In genomic region chr9:37921168-37921510, GRCh38 we compare ENCODE assay signal across 20 cellular contexts.
"Had no signal": no experiment of that assay in that cellular context is flagged by ENCODE, and none has a peak within 500 bp of the region (broad histone marks: within the 10 kb centered on the region; RNA-seq: fewer than 3 reads in every experiment).

No MANE protein-coding gene starts in this region.

- H3K4me3 Mint-ChIP-seq: activated CD4-positive, alpha-beta T cell treated with anti-CD3 and anti-CD28 coated beads for 36 hours; activated CD8-positive, alpha-beta T cell treated with anti-CD3 and anti-CD28 coated beads for 36 hours; activated naive CD4-positive, alpha-beta T cell treated with anti-CD3 and anti-CD28 coated beads for 36 hours; activated T-cell treated with anti-CD3 and anti-CD28 coated beads, Interleukin-2, amount 50 U/mL, for 72 hours; neural progenitor cell; stimulated activated memory B cell treated with anti-CD40 and anti-IgM and Interleukin-4, amounts not matched to agents 10 μg/mL and 1 μg/mL and 100 μg/mL, for 72 hours; T-cell had no signal

- H3K4me2 ChIP-seq: neural progenitor cell had no signal

- ATAC-seq: body of pancreas; stimulated activated memory B cell treated with anti-CD40 and anti-IgM and Interleukin-4, amounts not matched to agents 10 μg/mL and 1 μg/mL and 100 μg/mL, for 72 hours had no signal

- H3K4me3 ChIP-seq: body of pancreas, esophagus muscularis mucosa, left lung, neural progenitor cell, pancreas, SK-N-MC, skin epidermis, transverse colon had no signal

- H3K9ac ChIP-seq: neural progenitor cell had no signal

- H3K36me3 Mint-ChIP-seq: stimulated activated memory B cell treated with anti-CD40 and anti-IgM and Interleukin-4, amounts not matched to agents 10 μg/mL and 1 μg/mL and 100 μg/mL, for 72 hours; T-cell had no signal

- FAIRE-seq: islet of Langerhans, pancreas had no signal

- H3K4me1 ChIP-seq: transverse colon had no signal

- H3K4me1 Mint-ChIP-seq: stimulated activated memory B cell treated with anti-CD40 and anti-IgM and Interleukin-4, amounts not matched to agents 10 μg/mL and 1 μg/mL and 100 μg/mL, for 72 hours; T-cell had no signal

- H3K9me3 Mint-ChIP-seq: activated CD8-positive, alpha-beta T cell treated with anti-CD3 and anti-CD28 coated beads for 36 hours; activated naive CD4-positive, alpha-beta T cell treated with anti-CD3 and anti-CD28 coated beads for 36 hours; activated T-cell treated with anti-CD3 and anti-CD28 coated beads, Interleukin-2, amount 50 U/mL, for 72 hours; neural progenitor cell; stimulated activated memory B cell treated with anti-CD40 and anti-IgM and Interleukin-4, amounts not matched to agents 10 μg/mL and 1 μg/mL and 100 μg/mL, for 72 hours; T-cell had no signal

- H3K27me3 Mint-ChIP-seq: activated CD4-positive, alpha-beta T cell treated with anti-CD3 and anti-CD28 coated beads for 36 hours; activated CD8-positive, alpha-beta T cell treated with anti-CD3 and anti-CD28 coated beads for 36 hours had no signal

- H3K36me3 ChIP-seq: neural progenitor cell, transverse colon had no signal

- H3K27me3 ChIP-seq: body of pancreas, esophagus muscularis mucosa, left lung, neural progenitor cell, pancreas, transverse colon had no signal

- H3K9me3 ChIP-seq: body of pancreas, esophagus muscularis mucosa, left lung, pancreas, transverse colon had no signal

- H3K27ac Mint-ChIP-seq: activated CD4-positive, alpha-beta T cell treated with anti-CD3 and anti-CD28 coated beads for 36 hours; activated CD8-positive, alpha-beta T cell treated with anti-CD3 and anti-CD28 coated beads for 36 hours; activated naive CD4-positive, alpha-beta T cell treated with anti-CD3 and anti-CD28 coated beads for 36 hours; activated T-cell treated with anti-CD3 and anti-CD28 coated beads, Interleukin-2, amount 50 U/mL, for 72 hours; stimulated activated memory B cell treated with anti-CD40 and anti-IgM and Interleukin-4, amounts not matched to agents 10 μg/mL and 1 μg/mL and 100 μg/mL, for 72 hours; T-cell had no signal

- H3K27ac ChIP-seq: esophagus muscularis mucosa, neural progenitor cell, SK-N-MC, transverse colon, VCaP had no signal

- DNase-seq: activated CD4-positive, alpha-beta T cell treated with anti-CD3 and anti-CD28 coated beads for 36 hours; activated CD8-positive, alpha-beta memory T cell treated with anti-CD3 and anti-CD28 coated beads, Interleukin-2, amount 50 U/mL, for 4 hours; activated CD8-positive, alpha-beta T cell treated with anti-CD3 and anti-CD28 coated beads for 36 hours; activated naive CD4-positive, alpha-beta T cell treated with anti-CD3 and anti-CD28 coated beads for 36 hours; activated T-cell treated with anti-CD3 and anti-CD28 coated beads, Interleukin-2, amount 50 U/mL, for 72 hours; dermis blood vessel endothelial cell; foreskin fibroblast; mesenchymal stem cell; T-cell; transverse colon had no signal
